In genomic region chr10:130477360-130477759, GRCh38 we compare ENCODE assay signal across 26 cellular contexts.
"Had no signal": no experiment of that assay in that cellular context is flagged by ENCODE, and none has a peak within 500 bp of the region (broad histone marks: within the 10 kb centered on the region; RNA-seq: fewer than 3 reads in every experiment).

No MANE protein-coding gene starts in this region.

- H3K36me3 ChIP-seq: esophagus squamous epithelium, heart right ventricle, neutrophil, pancreas, tibial artery had no signal

- H3K4me3 ChIP-seq: esophagus squamous epithelium, heart right ventricle, pancreas, smooth muscle cell, testis, tibial artery had no signal

- H3K4me2 ChIP-seq: smooth muscle cell had no signal

- DNase-seq: cerebellar nuclear complex; cortex of kidney; effector memory CD8-positive, alpha-beta T cell; erythroblast; esophagus squamous epithelium; foreskin melanocyte; glutamatergic neuron; heart right ventricle; hippocampal formation; immature natural killer cell; islet precursor cell; mesenchymal stem cell; midbrain; naive thymus-derived CD4-positive, alpha-beta T cell; pancreas; stimulated activated CD4-positive, alpha-beta T cell treated with anti-CD3 and anti-CD28 coated beads, Interleukin-2, amount 100 ng/mL, for 24 hours; stimulated activated CD4-positive, alpha-beta T cell treated with anti-CD3 and anti-CD28 coated beads, Interleukin-4, amount 100 ng/mL, for 4 hours; stimulated activated naive CD8-positive, alpha-beta T cell treated with anti-CD3 and anti-CD28 coated beads, Interleukin-15, Interleukin-2, amounts not matched to agents 100 U/mL and 50 U/mL, for 24 hours; substantia nigra; testis; tibial artery had no signal

- H3K4me1 ChIP-seq: esophagus squamous epithelium, heart right ventricle, pancreas, testis, tibial artery had no signal

- H3K27me3 ChIP-seq: esophagus squamous epithelium, neutrophil, pancreas, testis, tibial artery had no signal

- ATAC-seq: effector memory CD8-positive, alpha-beta T cell; heart right ventricle; left lobe of liver; naive thymus-derived CD4-positive, alpha-beta T cell; pancreas; sciatic nerve; stimulated activated memory B cell treated with anti-CD40 and anti-IgM and Interleukin-4, amounts not matched to agents 10 μg/mL and 1 μg/mL and 100 μg/mL, for 72 hours; stimulated activated naive CD8-positive, alpha-beta T cell treated with anti-CD3 and anti-CD28 coated beads, Interleukin-15, Interleukin-2, amounts not matched to agents 100 U/mL and 50 U/mL, for 24 hours had no signal

- H3K27ac ChIP-seq: esophagus squamous epithelium, heart right ventricle, neutrophil, pancreas, testis, tibial artery had no signal

- H3K9me3 ChIP-seq: esophagus squamous epithelium, heart right ventricle, neutrophil, pancreas, testis, tibial artery had no signal
